ENCODE assay signal across 23 cellular contexts in the genomic region with DNA sequence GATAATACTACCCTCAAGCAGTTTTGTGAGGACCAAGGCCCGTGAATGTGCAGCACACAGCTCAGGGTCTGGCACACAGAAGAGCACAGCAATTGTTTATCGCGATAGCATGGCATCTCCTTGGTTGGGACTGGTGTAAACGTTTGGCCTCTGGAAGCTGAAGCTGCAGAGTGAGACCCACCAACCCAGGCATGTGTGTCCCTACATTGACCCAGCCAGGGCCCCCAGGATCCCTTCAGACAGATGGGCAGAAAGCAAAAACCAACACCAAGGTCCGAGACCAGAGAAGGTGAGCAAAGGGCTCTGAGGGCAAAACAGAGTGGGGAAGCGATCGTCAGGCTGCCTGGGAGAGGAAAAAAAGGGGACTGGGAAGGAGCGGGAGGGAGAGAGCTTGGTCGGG. TPM values are rescaled to one million over a fixed set of nuclear protein-coding genes. Genes with fewer than 3 reads are reported as not detected.
DNase-seq lines count a peak whose midpoint lies in the region; ATAC-seq and TF ChIP-seq lines count a peak whose summit lies in the region.
"Had no signal": no experiment of that assay in that cellular context is flagged by ENCODE, and none has a peak within 500 bp of the region (broad histone marks: within the 10 kb centered on the region; RNA-seq: fewer than 3 reads in every experiment).

No MANE protein-coding gene starts in this region.

- peaks cover 36% of the 10 kb centered on the region for H3K4me1 Mint-ChIP-seq in activated CD4-positive, alpha-beta T cell treated with anti-CD3 and anti-CD28 coated beads, Interleukin-2, amount 10 ng/mL, durations not matched to agents 24 days and 14 days
- peaks cover 11% of the 10 kb centered on the region for H3K4me1 Mint-ChIP-seq in endodermal cell
- H3K4me1 Mint-ChIP-seq in stimulated activated memory B cell treated with anti-CD40 and anti-IgM and Interleukin-4, amounts not matched to agents 10 μg/mL and 1 μg/mL and 100 μg/mL, for 72 hours = no peaks in the 10 kb centered on the region

- WGBS in endodermal cell (ENCODE audit: insufficient coverage in 1 of 2, insufficient read length in 1 of 2), 2 experiments = 91 to 94% methylated on average over 9 of the region's 9 CpGs

- H3K9me3 Mint-ChIP-seq in activated CD4-positive, alpha-beta T cell treated with anti-CD3 and anti-CD28 coated beads, Interleukin-2, amount 10 ng/mL, durations not matched to agents 24 days and 14 days = peaks cover 7% of the 10 kb centered on the region
- H3K9me3 Mint-ChIP-seq in endodermal cell = peaks cover 4% of the 10 kb centered on the region
- no peaks in the 10 kb centered on the region for H3K9me3 Mint-ChIP-seq in stimulated activated memory B cell treated with anti-CD40 and anti-IgM and Interleukin-4, amounts not matched to agents 10 μg/mL and 1 μg/mL and 100 μg/mL, for 72 hours
- H3K9me3 Mint-ChIP-seq: CD4-positive, alpha-beta T cell had no signal

- H3K9me3 ChIP-seq in endodermal cell (ENCODE audit: control insufficient read depth, low read length) = no peaks in the 10 kb centered on the region
- H3K9me3 ChIP-seq: MG63, SJCRH30 had no signal

- H3K27me3 Mint-ChIP-seq in activated CD4-positive, alpha-beta T cell treated with anti-CD3 and anti-CD28 coated beads, Interleukin-2, amount 10 ng/mL, durations not matched to agents 24 days and 14 days = no peaks in the 10 kb centered on the region
- H3K27me3 Mint-ChIP-seq in endodermal cell (ENCODE audit: insufficient read depth) = no peaks in the 10 kb centered on the region
- H3K27me3 Mint-ChIP-seq in stimulated activated memory B cell treated with anti-CD40 and anti-IgM and Interleukin-4, amounts not matched to agents 10 μg/mL and 1 μg/mL and 100 μg/mL, for 72 hours = peaks cover 9% of the 10 kb centered on the region
- H3K27me3 Mint-ChIP-seq: CD4-positive, alpha-beta T cell had no signal

- peak overlapping the region; percentile 4 for H3K27ac Mint-ChIP-seq in activated CD4-positive, alpha-beta T cell treated with anti-CD3 and anti-CD28 coated beads, Interleukin-2, amount 10 ng/mL, durations not matched to agents 24 days and 14 days
- H3K27ac Mint-ChIP-seq in endodermal cell = peak overlapping the region; percentile 49
- peak overlapping the region; percentile 38 for H3K27ac Mint-ChIP-seq in stimulated activated memory B cell treated with anti-CD40 and anti-IgM and Interleukin-4, amounts not matched to agents 10 μg/mL and 1 μg/mL and 100 μg/mL, for 72 hours
- H3K27ac Mint-ChIP-seq: CD4-positive, alpha-beta T cell had no signal

- no peaks in the 10 kb centered on the region for H3K4me1 ChIP-seq in endodermal cell (ENCODE audit: control insufficient read depth, insufficient read depth, low read length)
- H3K4me1 ChIP-seq: SJCRH30 had no signal

- H3K4me3 Mint-ChIP-seq in activated CD4-positive, alpha-beta T cell treated with anti-CD3 and anti-CD28 coated beads, Interleukin-2, amount 10 ng/mL, durations not matched to agents 24 days and 14 days = no peak overlapping the region
- H3K4me3 Mint-ChIP-seq in endodermal cell = no peak overlapping the region
- H3K4me3 Mint-ChIP-seq in stimulated activated memory B cell treated with anti-CD40 and anti-IgM and Interleukin-4, amounts not matched to agents 10 μg/mL and 1 μg/mL and 100 μg/mL, for 72 hours = no peak overlapping the region
- H3K4me3 Mint-ChIP-seq: CD4-positive, alpha-beta T cell; H9 had no signal

- intact Hi-C loops in activated CD4-positive, alpha-beta T cell treated with anti-CD3 and anti-CD28 coated beads, Interleukin-2, amount 10 ng/mL, durations not matched to agents 24 days and 14 days (cut with micrococcal nuclease) = no loop called here

- no peak overlapping the region for H3K9ac ChIP-seq in endodermal cell (ENCODE audit: extremely low read depth, low read length, poor library complexity, severe bottlenecking)
- H3K9ac ChIP-seq: GM23248 had no signal

- peak overlapping the region; percentile 55 for H3K27ac ChIP-seq in HL-60 (replicated peaks)
- H3K27ac ChIP-seq in endodermal cell (ENCODE audit: low read depth, low read length) = no peak overlapping the region
- H3K27ac ChIP-seq: GM23248, PC-9, SJCRH30 had no signal

- H3K27me3 ChIP-seq in HL-60 (ENCODE audit: insufficient read depth, poor library complexity, severe bottlenecking) (no peaks in the 10 kb centered on the region), endodermal cell (ENCODE audit: control insufficient read depth, insufficient read depth, low read length, poor library complexity, severe bottlenecking) (no peaks in the 10 kb centered on the region)
- H3K27me3 ChIP-seq: MG63, SJCRH30 had no signal

- H3K36me3 Mint-ChIP-seq in activated CD4-positive, alpha-beta T cell treated with anti-CD3 and anti-CD28 coated beads, Interleukin-2, amount 10 ng/mL, durations not matched to agents 24 days and 14 days (ENCODE audit: low read depth) = no peaks in the 10 kb centered on the region
- no peaks in the 10 kb centered on the region for H3K36me3 Mint-ChIP-seq in endodermal cell (ENCODE audit: low read depth)
- H3K36me3 Mint-ChIP-seq in stimulated activated memory B cell treated with anti-CD40 and anti-IgM and Interleukin-4, amounts not matched to agents 10 μg/mL and 1 μg/mL and 100 μg/mL, for 72 hours = no peaks in the 10 kb centered on the region

- H3K36me3 ChIP-seq in endodermal cell (ENCODE audit: control insufficient read depth, insufficient read depth, low read length) = no peaks in the 10 kb centered on the region
- H3K36me3 ChIP-seq: MG63, SJCRH30 had no signal

- ATAC-seq in stimulated activated memory B cell treated with anti-CD40 and anti-IgM and Interleukin-4, amounts not matched to agents 10 μg/mL and 1 μg/mL and 100 μg/mL, for 72 hours = no peak
- ATAC-seq in GM19397 (IDR thresholded peaks at IDR 0.05; ENCODE audit: unreplicated experiment) = no peak
- ATAC-seq: Right ventricle myocardium inferior had no signal

- DNase-seq in activated CD4-positive, alpha-beta T cell treated with anti-CD3 and anti-CD28 coated beads, Interleukin-2, amount 10 ng/mL, durations not matched to agents 24 days and 14 days = no peak
- DNase-seq in activated CD4-positive, alpha-beta T cell treated with anti-CD3 and anti-CD28 coated beads, Interleukin-2, amount 50 U/mL, for 4 hours = no peak
- DNase-seq in HL-60 (ENCODE audit: low read depth in 1 of 2, low spot score in 1 of 2) (no peak), endodermal cell (no peak), NOMO-1 treated with dmso at 0.1 percent for 144 hours (lab: John Stamatoyannopoulos, UW; ENCODE audit: unreplicated experiment) (no peak)
- DNase-seq: CD4-positive, alpha-beta T cell; GM23248; H9; IMR-90; KG1; MG63; NCI-H2029; NCI-H446; NCI-H524 treated with DMSO at 0.1 percent for 48 hours; NCI-H774; NK-92 treated with Interleukin-12 subunit alpha and Interleukin-12 subunit beta, amount 100 ng/mL, for 24 hours; PC-9; SJCRH30 had no signal

- TF ChIP-seq CTCF in HL-60 (IDR thresholded peaks at IDR 0.05; ENCODE audit: insufficient read depth, low read length) (no peak), endodermal cell (conservative IDR thresholded peaks at IDR 0.05) (no peak)

- no peak overlapping the region for H3K4me3 ChIP-seq in HL-60 (replicated peaks; ENCODE audit: insufficient read depth, low read length)
- H3K4me3 ChIP-seq in endodermal cell (ENCODE audit: low read length) = no peak overlapping the region
- H3K4me3 ChIP-seq: GM23248, MG63, PC-9, SJCRH30 had no signal

RNA-seq across cellular contexts. Expression of a gene that starts 12.6 kb away (rescaled TPM):
- total RNA-seq in activated CD4-positive, alpha-beta T cell treated with anti-CD3 and anti-CD28 coated beads, Interleukin-2, amount 10 ng/mL, durations not matched to agents 24 days and 14 days = 182 and 186 TPM in 2 replicates
- total RNA-seq in endodermal cell = 1 to 10 TPM in 1 of 2 donors, under 1 TPM in 1; 0.29 to 1.5 TPM
- 0.82 TPM for polyA plus RNA-seq in endodermal cell (2013, experiment 1 of 2)
- 0.58 TPM for polyA plus RNA-seq in endodermal cell (2013, experiment 2 of 2)
- total RNA-seq: GM23248, PC-9, RPMI7951 had no signal
- polyA plus RNA-seq: BJ had no signal

RNA-seq across cellular contexts. Expression of a gene that starts 50.8 kb away (rescaled TPM):
- total RNA-seq in activated CD4-positive, alpha-beta T cell treated with anti-CD3 and anti-CD28 coated beads, Interleukin-2, amount 10 ng/mL, durations not matched to agents 24 days and 14 days = 35.1 and 40.5 TPM in 2 replicates
- total RNA-seq in endodermal cell = 100 to 1,000 TPM; 151 to 165 TPM
- polyA plus RNA-seq in endodermal cell (2013, experiment 1 of 2) = 286 TPM
- polyA plus RNA-seq in endodermal cell (2013, experiment 2 of 2) = 283 TPM

Comparison
In these comparisons a context has a peak if more than half of its experiments do, and no peak if none do; other contexts are left out.
1. RNA of a gene that starts 12.6 kb away (total RNA-seq): 182 to 186 TPM in activated CD4-positive, alpha-beta T cell treated with anti-CD3 and anti-CD28 coated beads, Interleukin-2, amount 10 ng/mL, durations not matched to agents 24 days and 14 days; 0.29 to 1.5 TPM in endodermal cell; every median in the first group is over 10 times any median in the second.
2. Peak in every context shown above with its lines, with median percentiles within 50 percentile points of each other: H3K27ac Mint-ChIP-seq.